Comparison of ENCODE assay signal across 21 cellular contexts in genomic region chr2:29590211-29590610, GRCh38.
A peak's percentile ranks its signal among the peaks of the same experiment; 100 is the strongest.
DNase-seq lines count a peak whose midpoint lies in the region; ATAC-seq lines count a peak whose summit lies in the region.
"Had no signal": no experiment of that assay in that cellular context is flagged by ENCODE, and none has a peak within 500 bp of the region (broad histone marks: within the 10 kb centered on the region; RNA-seq: fewer than 3 reads in every experiment).

No MANE protein-coding gene starts in this region.

- no peak for DNase-seq in left lobe of liver (ENCODE audit: low spot score)
- DNase-seq in activated CD4-positive, alpha-beta T cell treated with anti-CD3 and anti-CD28 coated beads for 48 hours, result no peak
- DNase-seq: 8988T; ACHN; AML-193; BE2C; C1 segment of cervical spinal cord; Caco-2; Calu3; CD4-positive, alpha-beta memory T cell; CD4-positive, alpha-beta T cell; CD4-positive, CD25-positive, alpha-beta regulatory T cell; CD8-positive, alpha-beta memory T cell; CD8-positive, alpha-beta T cell; COR-L47; DMS 273 treated with DMSO at 0.1 percent for 48 hours; DMS153; DMS53; DND-41; EL had no signal

- ATAC-seq in left lobe of liver, result peak; percentile 55
- ATAC-seq: A549; CD8-positive, alpha-beta T cell had no signal
